Comparison of ENCODE assay signal across 9 cellular contexts in the genomic region with DNA sequence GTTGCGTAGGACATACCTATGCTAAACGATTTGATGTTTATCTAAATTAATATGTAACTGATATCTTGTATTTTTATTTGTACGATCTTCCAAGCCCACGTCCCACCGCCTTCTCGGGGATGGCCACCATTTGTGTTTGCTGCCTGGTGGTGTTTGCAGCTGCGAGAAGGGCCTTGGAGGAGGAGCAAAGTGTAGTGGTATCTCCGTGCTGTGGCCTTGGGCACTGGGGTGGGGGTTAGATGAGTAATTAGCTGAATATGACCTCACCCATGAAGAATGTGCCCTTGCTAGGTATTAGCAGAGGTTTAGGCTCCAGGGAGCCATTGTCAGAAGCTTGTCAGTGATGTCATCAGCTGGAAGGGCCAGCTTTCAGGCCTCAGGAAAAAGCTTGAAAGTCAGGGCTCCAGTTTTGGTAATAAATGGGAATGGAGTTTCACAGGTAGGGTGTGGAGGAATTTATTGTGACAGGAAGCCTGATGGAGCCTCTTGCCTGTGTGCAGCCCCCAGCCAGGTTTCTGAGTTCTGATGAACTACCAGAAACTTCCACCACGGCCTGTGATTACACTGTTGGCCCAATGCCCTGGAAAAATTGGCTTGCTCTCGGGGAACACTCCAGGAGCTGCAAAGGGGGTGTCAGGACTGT. TPM values are rescaled to one million over a fixed set of nuclear protein-coding genes. Genes with fewer than 3 reads are reported as not detected.
A peak's percentile ranks its signal among the peaks of the same experiment; 100 is the strongest.
DNase-seq lines count a peak whose midpoint lies in the region; ATAC-seq, FAIRE-seq and TF ChIP-seq lines count a peak whose summit lies in the region.
"Had no signal": no experiment of that assay in that cellular context is flagged by ENCODE, and none has a peak within 500 bp of the region (broad histone marks: within the 10 kb centered on the region; RNA-seq: fewer than 3 reads in every experiment).

No MANE protein-coding gene starts in this region.

- no peak for FAIRE-seq in frontal cortex (lab: Jason Lieb, UNC)
- FAIRE-seq: TTC549 had no signal

- H3K4me3 ChIP-seq in fibroblast of villous mesenchyme (ENCODE audit: low read depth, low read length): no peak overlapping the region

- peak; percentile 99 for DNase-seq in EL
- DNase-seq in RKO (ENCODE audit: low spot score): peak; percentile 71
- DNase-seq in fibroblast of villous mesenchyme (ENCODE audit: low read depth): peak; percentile 79
- DNase-seq in non-pigmented ciliary epithelial cell (ENCODE audit: low read depth): peak; percentile 83
- DNase-seq in frontal cortex (ENCODE audit: low spot score in 2 of 2): no peak
- DNase-seq in NCI-H2227 (lab: John Stamatoyannopoulos, UW; ENCODE audit: unreplicated experiment): no peak
- DNase-seq in NCI-H1436 treated with DMSO at 0.1 percent for 48 hours (lab: John Stamatoyannopoulos, UW): no peak

- TF ChIP-seq CTCF in fibroblast of villous mesenchyme (IDR thresholded peaks at IDR 0.05; ENCODE audit: insufficient read depth, low read depth, low read length): no peak

- no peak for ATAC-seq in HG03457 (IDR thresholded peaks at IDR 0.05; ENCODE audit: unreplicated experiment)

RNA-seq across cellular contexts. Expression of a gene that starts 41.0 kb away (rescaled TPM):
- total RNA-seq in fibroblast of villous mesenchyme (325 and 369 TPM in 2 replicates), frontal cortex (16.3 TPM)

Comparison
In these comparisons a context has a peak if more than half of its experiments do, and no peak if none do; other contexts are left out.
1. DNase-seq: peak in EL (single experiment), RKO (single experiment), fibroblast of villous mesenchyme (single experiment) and non-pigmented ciliary epithelial cell (single experiment); none in frontal cortex (0 of 2), NCI-H2227 (single experiment) and NCI-H1436 treated with DMSO at 0.1 percent for 48 hours (single experiment).
2. RNA of a gene that starts 41.0 kb away (total RNA-seq): 325 to 369 TPM in fibroblast of villous mesenchyme; 16.3 TPM in frontal cortex (single experiment); every median in the first group is over 10 times any median in the second.